ENCODE assay signal across 10 cellular contexts in genomic region chr10:76461024-76461423, GRCh38.
"Had no signal": no experiment of that assay in that cellular context is flagged by ENCODE, and none has a peak within 500 bp of the region (broad histone marks: within the 10 kb centered on the region; RNA-seq: fewer than 3 reads in every experiment).

No MANE protein-coding gene starts in this region.

- H3K9ac ChIP-seq: GM23248 had no signal

- DNase-seq: GM23248, GOT3, H7, HFFc6, IMR-90, KG1 had no signal

- H3K4me1 ChIP-seq: HAP-1 had no signal

- FAIRE-seq: K562 had no signal

- H3K36me3 ChIP-seq: HAP-1 had no signal

- ATAC-seq: HCT116, K562 had no signal

- H2AFZ ChIP-seq: GM23248 had no signal

- H3K9me3 ChIP-seq: HAP-1 had no signal

- H3K4me3 ChIP-seq: GM23248, HAP-1, K562 had no signal

- H3K27ac ChIP-seq: GM23248, HL-60 had no signal
